18 cellular contexts compared by ENCODE assay signal in the genomic region with DNA sequence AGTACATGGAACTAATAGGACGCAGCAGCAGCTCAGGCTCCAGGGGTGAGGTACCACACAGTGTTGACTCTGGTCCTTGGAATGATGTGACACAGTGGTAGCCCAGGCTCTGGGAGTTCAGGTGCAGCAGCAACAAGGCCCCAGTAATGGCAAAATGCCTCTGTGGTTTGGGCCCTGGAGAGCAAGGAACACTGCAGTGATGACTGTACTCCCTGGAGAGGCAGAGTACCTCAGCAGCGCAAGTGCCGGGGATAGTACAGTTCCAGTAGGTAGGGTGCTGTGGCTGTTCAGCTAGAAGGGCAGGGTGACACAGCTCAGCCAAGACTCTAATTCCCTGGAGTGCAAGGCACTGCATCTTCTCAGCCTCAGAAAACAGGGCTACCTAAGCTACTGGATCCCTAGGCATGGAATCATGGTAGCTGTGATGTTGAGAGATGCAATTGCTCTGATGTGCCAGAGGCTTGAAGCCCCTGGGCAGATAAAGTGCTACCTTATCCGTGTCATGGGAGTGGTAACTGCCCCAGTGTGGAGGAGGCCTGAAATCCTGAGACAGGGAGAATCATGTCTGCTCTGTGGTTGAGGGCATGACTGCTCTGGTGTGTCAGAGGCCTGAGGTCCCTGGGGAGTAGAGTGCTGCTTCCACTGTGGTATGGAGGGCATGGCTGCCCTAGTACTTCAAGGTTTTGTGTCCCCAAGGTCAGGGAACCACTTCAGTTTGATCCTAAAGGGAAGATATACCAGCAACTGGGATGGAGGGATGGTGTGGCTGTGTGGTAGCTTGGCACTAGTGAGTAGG. TPM values are rescaled to one million over a fixed set of nuclear protein-coding genes. Genes with fewer than 3 reads are reported as not detected.
DNase-seq lines count a peak whose midpoint lies in the region; ATAC-seq, FAIRE-seq and TF ChIP-seq lines count a peak whose summit lies in the region.
"Had no signal": no experiment of that assay in that cellular context is flagged by ENCODE, and none has a peak within 500 bp of the region (broad histone marks: within the 10 kb centered on the region; RNA-seq: fewer than 3 reads in every experiment).

No MANE protein-coding gene starts in this region.

- intact Hi-C loops in pancreas (cut with DNase I) = no loop called here

- H3K9me3 Mint-ChIP-seq in stimulated activated effector memory CD8-positive, alpha-beta T cell treated with anti-CD3 and anti-CD28 coated beads, Interleukin-12 subunit alpha, Interleukin-12 subunit beta, amount 100 ng/mL, for 72 hours = no peaks in the 10 kb centered on the region
- no peaks in the 10 kb centered on the region for H3K9me3 Mint-ChIP-seq in effector memory CD8-positive, alpha-beta T cell

- H3K4me3 ChIP-seq in pancreas = no peak overlapping the region
- H3K4me3 ChIP-seq: GM23338 had no signal

- no peak for FAIRE-seq in GM19239 (lab: Jason Lieb, UNC)
- FAIRE-seq in pancreas (lab: Jason Lieb, UNC) = no peak
- FAIRE-seq: kidney had no signal

- DNase-seq in GM19239 (ENCODE audit: insufficient read length, low spot score) (peak; percentile 0), astrocyte of the hippocampus (ENCODE audit: low read depth, low spot score) (peak; percentile 19), SW 1271 (lab: John Stamatoyannopoulos, UW) (no peak), pancreas (no peak), retina (no peak)
- DNase-seq in stimulated activated effector memory CD8-positive, alpha-beta T cell treated with anti-CD3 and anti-CD28 coated beads, Interleukin-12 subunit alpha, Interleukin-12 subunit beta, amount 100 ng/mL, for 72 hours (ENCODE audit: low spot score in 2 of 2) = no peak
- DNase-seq in effector memory CD8-positive, alpha-beta T cell = no peak
- DNase-seq: activated CD4-positive, alpha-beta T cell treated with anti-CD3 and anti-CD28 coated beads for 1 hour; activated effector memory CD4-positive, alpha-beta T cell treated with Interleukin-2 at 50 U/mL for 16 hours; DMS53; kidney; NCI-H1417; NCI-H526 treated with DMSO at 0.1 percent for 48 hours; occipital lobe; SIG-M5; stimulated activated CD4-positive, alpha-beta T cell treated with anti-CD3 and anti-CD28 coated beads, Interleukin-1b, Interleukin-23, amount 100 ng/mL, for 48 hours had no signal

- no peak overlapping the region for H3K4me3 Mint-ChIP-seq in stimulated activated effector memory CD8-positive, alpha-beta T cell treated with anti-CD3 and anti-CD28 coated beads, Interleukin-12 subunit alpha, Interleukin-12 subunit beta, amount 100 ng/mL, for 72 hours
- no peak overlapping the region for H3K4me3 Mint-ChIP-seq in effector memory CD8-positive, alpha-beta T cell
- H3K4me3 Mint-ChIP-seq: GM23338 had no signal

- peaks cover 31 to 39% of the 10 kb centered on the region in 2 donors for H3K27me3 Mint-ChIP-seq in effector memory CD8-positive, alpha-beta T cell

- 82 to 90% methylated on average over 4 of the region's 4 CpGs for WGBS in pancreas, 2 donors

- H3K4me1 Mint-ChIP-seq in stimulated activated effector memory CD8-positive, alpha-beta T cell treated with anti-CD3 and anti-CD28 coated beads, Interleukin-12 subunit alpha, Interleukin-12 subunit beta, amount 100 ng/mL, for 72 hours = no peaks in the 10 kb centered on the region
- no peaks in the 10 kb centered on the region for H3K4me1 Mint-ChIP-seq in effector memory CD8-positive, alpha-beta T cell (ENCODE audit: low read depth in 2 of 2)
- H3K4me1 Mint-ChIP-seq: GM23338 had no signal

- TF ChIP-seq CTCF in pancreas (IDR thresholded peaks at IDR 0.05) = no peak

- H3K27me3 ChIP-seq in pancreas = no peaks in the 10 kb centered on the region

- ATAC-seq in HG03139 (IDR thresholded peaks at IDR 0.05; ENCODE audit: unreplicated experiment) = peak; percentile 76
- ATAC-seq in stimulated activated effector memory CD8-positive, alpha-beta T cell treated with anti-CD3 and anti-CD28 coated beads, Interleukin-12 subunit alpha, Interleukin-12 subunit beta, amount 100 ng/mL, for 72 hours = peak; percentile 44
- ATAC-seq in effector memory CD8-positive, alpha-beta T cell (replicated peaks) = no peak
- ATAC-seq in pancreas = no peak
- ATAC-seq: GM23338 had no signal

- no peaks in the 10 kb centered on the region for H3K36me3 ChIP-seq in pancreas

- no peaks in the 10 kb centered on the region for H3K9me3 ChIP-seq in pancreas

- H3K36me3 Mint-ChIP-seq in stimulated activated effector memory CD8-positive, alpha-beta T cell treated with anti-CD3 and anti-CD28 coated beads, Interleukin-12 subunit alpha, Interleukin-12 subunit beta, amount 100 ng/mL, for 72 hours = no peaks in the 10 kb centered on the region
- no peaks in the 10 kb centered on the region for H3K36me3 Mint-ChIP-seq in effector memory CD8-positive, alpha-beta T cell (ENCODE audit: insufficient read depth)

- no peaks in the 10 kb centered on the region for H3K4me1 ChIP-seq in pancreas

- H3K27ac ChIP-seq in pancreas = no peak overlapping the region

- H3K27ac Mint-ChIP-seq in stimulated activated effector memory CD8-positive, alpha-beta T cell treated with anti-CD3 and anti-CD28 coated beads, Interleukin-12 subunit alpha, Interleukin-12 subunit beta, amount 100 ng/mL, for 72 hours = no peak overlapping the region
- H3K27ac Mint-ChIP-seq in effector memory CD8-positive, alpha-beta T cell = no peak overlapping the region
- H3K27ac Mint-ChIP-seq: GM23338 had no signal

RNA-seq across cellular contexts. Expression of a gene that starts 55.2 kb away (rescaled TPM):
- 1 to 10 TPM in 1 of 6 donors, under 1 TPM in 5; 0.12 to 1.4 (median 0.52) TPM for total RNA-seq in pancreas
- under 1 TPM; 0.23 to 0.82 TPM for polyA plus RNA-seq in pancreas
- total RNA-seq: GM23338, occipital lobe had no signal

Comparison
In these comparisons a context has a peak if more than half of its experiments do, and no peak if none do; other contexts are left out.
1. DNase-seq: peak in GM19239 (single experiment) and astrocyte of the hippocampus (single experiment); none in stimulated activated effector memory CD8-positive, alpha-beta T cell treated with anti-CD3 and anti-CD28 coated beads, Interleukin-12 subunit alpha, Interleukin-12 subunit beta, amount 100 ng/mL, for 72 hours (0 of 2), effector memory CD8-positive, alpha-beta T cell (0 of 3), SW 1271 (0 of 2), pancreas (0 of 6) and retina (single experiment).
2. ATAC-seq: peak in HG03139 (single experiment) and stimulated activated effector memory CD8-positive, alpha-beta T cell treated with anti-CD3 and anti-CD28 coated beads, Interleukin-12 subunit alpha, Interleukin-12 subunit beta, amount 100 ng/mL, for 72 hours (single experiment); none in effector memory CD8-positive, alpha-beta T cell (single experiment) and pancreas (0 of 4).